In genomic region chr2:95316466-95317122, GRCh38 we compare ENCODE assay signal across 13 cellular contexts. TPM values are rescaled to one million over a fixed set of nuclear protein-coding genes. Genes with fewer than 3 reads are reported as not detected.
DNase-seq lines count a peak whose midpoint lies in the region; ATAC-seq, FAIRE-seq and TF ChIP-seq lines count a peak whose summit lies in the region.
"Had no signal": no experiment of that assay in that cellular context is flagged by ENCODE, and none has a peak within 500 bp of the region (broad histone marks: within the 10 kb centered on the region; RNA-seq: fewer than 3 reads in every experiment).

No MANE protein-coding gene starts in this region.

- dilution Hi-C loops in IMR-90 (cut with HindIII; ENCODE audit: low sequenced_read_pairs, unreplicated experiment): no loop called here

- H3K56ac ChIP-seq in IMR-90 (ENCODE audit: extremely low read depth, insufficient read depth, low read length): no peak overlapping the region

- no peaks in the 10 kb centered on the region for H4K20me1 ChIP-seq in IMR-90 (ENCODE audit: insufficient read depth, low read length)
- peaks cover 8% of the 10 kb centered on the region for H4K20me1 ChIP-seq in K562 (replicated peaks; ENCODE audit: control insufficient read depth, insufficient read depth, low read length)

- H3K23ac ChIP-seq in IMR-90 (ENCODE audit: low read depth, low read length) (no peak overlapping the region), mesenchymal stem cell (ENCODE audit: low read length in 2 of 2) (no peak overlapping the region)

- H4K8ac ChIP-seq in IMR-90 (ENCODE audit: low read depth in 2 of 2, low read length in 2 of 2): no peak overlapping the region
- no peak overlapping the region for H4K8ac ChIP-seq in mesenchymal stem cell (ENCODE audit: low read length)

- TF ChIP-seq RAD21 in IMR-90 (IDR thresholded peaks at IDR 0.05; ENCODE audit: low read length): no peak
- TF ChIP-seq RAD21 in K562 (CRISPR knock-in tag; conservative IDR thresholded peaks at IDR 0.05 in 1 of 2, IDR thresholded peaks at IDR 0.05 in 1 of 2): no peak

- no peak for TF ChIP-seq EP300 in K562 (IDR thresholded peaks at IDR 0.05; ENCODE audit: low read length)

- DNase-seq in BJ (ENCODE audit: low read depth) (peak; percentile 42), IMR-90 (peak; percentile 42), K562 (ENCODE audit: extremely low read depth in 1 of 4, low spot score in 3 of 4) (no peak), mesenchymal stem cell (no peak), islet precursor cell (no peak), SW 1271 (lab: John Stamatoyannopoulos, UW) (no peak), NCI-H2081 treated with DMSO at 0.1 percent for 48 hours (lab: John Stamatoyannopoulos, UW) (no peak)
- DNase-seq: activated naive CD4-positive, alpha-beta T cell treated with anti-CD3 and anti-CD28 coated beads for 36 hours; CD8-positive, alpha-beta T cell; left ventricle myocardium inferior had no signal

- TF ChIP-seq POLR2A in IMR-90 (IDR thresholded peaks at IDR 0.05; ENCODE audit: low read depth, low read length) (no peak), K562 (conservative IDR thresholded peaks at IDR 0.05) (no peak)

- intact Hi-C loops in IMR-90 (cut with micrococcal nuclease): loop anchor here (1.0 kb wide), 1 partner anchor 85 kb away; no protein-coding TSS in a partner anchor
- intact Hi-C loops in K562 (cut with micrococcal nuclease): no loop called here

- H2BK12ac ChIP-seq in mesenchymal stem cell (ENCODE audit: low read length in 2 of 2): no peak overlapping the region

- H3K9me1 ChIP-seq in IMR-90 (ENCODE audit: insufficient read depth, low read length) (no peaks in the 10 kb centered on the region), K562 (ENCODE audit: control insufficient read depth, insufficient read depth, low read length) (no peaks in the 10 kb centered on the region)

- H3K4ac ChIP-seq in IMR-90 (ENCODE audit: low read depth, low read length) (no peak overlapping the region), mesenchymal stem cell (ENCODE audit: low read depth in 1 of 2, low read length in 2 of 2) (no peak overlapping the region)

- CTCF ChIA-PET in BJ (lab: Yijun Ruan, JAX) (interaction anchor here (0.9 to 7.1 kb wide), 8 partner anchors 12 to 93 kb away, joined by 3 to 108 read pairs (median 6); no protein-coding TSS in a partner anchor), IMR-90 (lab: Yijun Ruan, JAX) (interaction anchor here (0.6 to 1.6 kb wide), 2 partner anchors 62 to 85 kb away, joined by 3 to 4 read pairs; no protein-coding TSS in a partner anchor), K562 (lab: Yijun Ruan, JAX; ENCODE audit: low intra/inter-chr PET ratio) (interaction anchor here (1.4 kb wide), 1 partner anchor 240 kb away, joined by 3 read pairs; no protein-coding TSS in a partner anchor)

- in situ Hi-C loops in IMR-90 (cut with MboI; ENCODE audit: low sequenced_read_pairs) (no loop called here), K562 (cut with MboI) (no loop called here)

- no peaks in the 10 kb centered on the region for H3K79me2 ChIP-seq in K562 (ENCODE audit: control insufficient read depth, insufficient read depth, low read length)

- H3K27me3 ChIP-seq in BJ (ENCODE audit: control insufficient read depth, insufficient read depth, low read length): no peaks in the 10 kb centered on the region
- peaks cover 3% of the 10 kb centered on the region; the same call in 1 of the 2 replicates for H3K27me3 ChIP-seq in IMR-90 (ENCODE audit: control insufficient read depth, insufficient read depth, low read length)
- H3K27me3 ChIP-seq in K562 (ENCODE audit: control insufficient read depth in 2 of 2, insufficient read depth in 2 of 2, low read length in 2 of 2): peaks cover 6 to 72% of the 10 kb centered on the region in 2 experiments; a peak in 4 of 5 replicates
- peaks cover 0 to 50% of the 10 kb centered on the region in 2 experiments for H3K27me3 ChIP-seq in mesenchymal stem cell (ENCODE audit: control insufficient read depth in 1 of 2, insufficient read depth in 1 of 2, low read length in 2 of 2)
- H3K27me3 ChIP-seq: neutrophil had no signal

- H3K18ac ChIP-seq in IMR-90 (ENCODE audit: low read depth, low read length): no peak overlapping the region
- H3K18ac ChIP-seq in mesenchymal stem cell (ENCODE audit: low read depth in 1 of 2, low read length in 2 of 2): no peak overlapping the region

- 67% methylated on average over 1 of the region's 8 CpGs; no CpG with 5 or more reads in 1 of the 2 experiments for WGBS in IMR-90 (ENCODE audit: extremely low coverage in 2 of 2, insufficient read length in 1 of 2), 2 experiments
- WGBS in K562 (ENCODE audit: insufficient coverage, low coverage, missing lambda C conversion rate): 0% methylated on average over 7 of the region's 8 CpGs
- WGBS in mesenchymal stem cell: 85% methylated on average over 6 of the region's 8 CpGs

- H2BK5ac ChIP-seq in IMR-90 (ENCODE audit: low read depth, low read length, poor library complexity, severe bottlenecking): no peak overlapping the region
- H2BK5ac ChIP-seq in mesenchymal stem cell (ENCODE audit: low read depth, low read length, poor library complexity, severe bottlenecking): peak overlapping the region; percentile 89

- H3K27ac ChIP-seq in IMR-90 (ENCODE audit: insufficient read depth, low read length): no peak overlapping the region
- no peak overlapping the region for H3K27ac ChIP-seq in K562 (ENCODE audit: extremely low read depth, low read depth, low read length)
- peak overlapping the region; percentile 87 for H3K27ac ChIP-seq in mesenchymal stem cell (ENCODE audit: low read length, poor library complexity, severe bottlenecking)
- H3K27ac ChIP-seq: left ventricle myocardium inferior, neutrophil had no signal

- H3K14ac ChIP-seq in IMR-90 (replicated peaks; ENCODE audit: low read depth, low read length): no peak overlapping the region
- no peak overlapping the region for H3K14ac ChIP-seq in mesenchymal stem cell (ENCODE audit: low read length in 2 of 2)

- H3K4me3 ChIP-seq in BJ (ENCODE audit: low read depth, low read length) (no peak overlapping the region), IMR-90 (ENCODE audit: insufficient read depth, low read depth, low read length) (no peak overlapping the region), K562 (no peak overlapping the region), mesenchymal stem cell (ENCODE audit: insufficient read depth in 1 of 2, low read depth in 1 of 2, low read length in 2 of 2) (no peak overlapping the region)
- H3K4me3 ChIP-seq: left ventricle myocardium inferior had no signal

- H3K9me3 ChIP-seq in IMR-90 (ENCODE audit: control insufficient read depth, insufficient read depth, low read length) (no peaks in the 10 kb centered on the region), K562 (replicated peaks; ENCODE audit: control insufficient read depth, insufficient read depth, low read depth, low read length) (no peaks in the 10 kb centered on the region), mesenchymal stem cell (ENCODE audit: control insufficient read depth, low read length) (no peaks in the 10 kb centered on the region)
- H3K9me3 ChIP-seq: left ventricle myocardium inferior, neutrophil had no signal

- H2AFZ ChIP-seq in IMR-90 (replicated peaks; ENCODE audit: low read length, poor library complexity) (no peak overlapping the region), K562 (ENCODE audit: low read depth, low read length) (no peak overlapping the region), mesenchymal stem cell (ENCODE audit: low read depth, low read length) (no peak overlapping the region)

- no peaks in the 10 kb centered on the region for H3K79me1 ChIP-seq in IMR-90 (ENCODE audit: low read depth in 1 of 2, low read length in 2 of 2)
- no peaks in the 10 kb centered on the region for H3K79me1 ChIP-seq in mesenchymal stem cell (replicated peaks; ENCODE audit: low read length, poor library complexity, severe bottlenecking)

- POLR2A ChIA-PET in BJ (lab: Charles Lee) (no interaction called here), IMR-90 (lab: Charles Lee; ENCODE audit: unreplicated experiment) (no interaction called here), K562 (lab: Yijun Ruan, JAX) (no interaction called here)

- H3K4me1 ChIP-seq in IMR-90 (ENCODE audit: control insufficient read depth, insufficient read depth, low read length): peaks cover 9% of the 10 kb centered on the region; the same call in 1 of the 2 replicates
- H3K4me1 ChIP-seq in K562 (replicated peaks in 1 of 2; ENCODE audit: control insufficient read depth in 2 of 2, insufficient read depth in 2 of 2, low read length in 2 of 2): peaks cover 0 to 5% of the 10 kb centered on the region in 2 experiments; a peak in 1 of 5 replicates
- H3K4me1 ChIP-seq in mesenchymal stem cell (ENCODE audit: control insufficient read depth, insufficient read depth, low read depth, low read length): peaks cover 57% of the 10 kb centered on the region
- H3K4me1 ChIP-seq: left ventricle myocardium inferior had no signal

- H3K9ac ChIP-seq in IMR-90 (ENCODE audit: low read depth, low read length) (no peak overlapping the region), K562 (ENCODE audit: insufficient read depth in 1 of 2, low read depth in 2 of 2, low read length in 2 of 2) (no peak overlapping the region), mesenchymal stem cell (ENCODE audit: low read length) (no peak overlapping the region)

- no peak overlapping the region for H4K91ac ChIP-seq in IMR-90 (ENCODE audit: insufficient read depth, low read depth, low read length)
- no peak overlapping the region for H4K91ac ChIP-seq in mesenchymal stem cell (ENCODE audit: low read length)

- H2BK15ac ChIP-seq in IMR-90 (ENCODE audit: low read depth, low read length): no peak overlapping the region
- no peak overlapping the region for H2BK15ac ChIP-seq in mesenchymal stem cell (ENCODE audit: low read depth, poor library complexity, severe bottlenecking)

- H2BK120ac ChIP-seq in IMR-90 (ENCODE audit: low read depth, low read length) (no peak overlapping the region), mesenchymal stem cell (ENCODE audit: low read depth, low read length) (no peak overlapping the region)

- H2AK9ac ChIP-seq in IMR-90 (replicated peaks; ENCODE audit: low read depth, low read length, poor library complexity): peak overlapping the region; percentile 50

- TF ChIP-seq CTCF in BJ (IDR thresholded peaks at IDR 0.05; ENCODE audit: insufficient read depth, low read depth, low read length) (peak; percentile 39; the same call in 1 of the 2 replicates), IMR-90 (conservative IDR thresholded peaks at IDR 0.05; ENCODE audit: low read depth, low read length) (no peak), K562 (IDR thresholded peaks at IDR 0.05 in 2 of 3, conservative IDR thresholded peaks at IDR 0.05 in 1 of 3; ENCODE audit: insufficient read depth in 2 of 3, low read depth in 1 of 3, low read length in 3 of 3) (no peak)

- ATAC-seq in IMR-90 (ENCODE audit: low read depth) (peak; percentile 66), K562 (no peak), HG02571 (IDR thresholded peaks at IDR 0.05; ENCODE audit: unreplicated experiment) (no peak)
- ATAC-seq: CD8-positive, alpha-beta T cell had no signal

- no peak overlapping the region for H2BK20ac ChIP-seq in IMR-90 (ENCODE audit: low read depth, low read length)

- FAIRE-seq in K562 (lab: Jason Lieb, UNC): no peak

- H4K5ac ChIP-seq in IMR-90 (ENCODE audit: low read depth, low read length): no peak overlapping the region

- H2AK5ac ChIP-seq in IMR-90 (ENCODE audit: low read depth, low read length): no peak overlapping the region
- peak overlapping the region; percentile 77 for H2AK5ac ChIP-seq in mesenchymal stem cell (ENCODE audit: low read length, severe bottlenecking)

- no peaks in the 10 kb centered on the region for H3K36me3 ChIP-seq in BJ (ENCODE audit: control insufficient read depth, insufficient read depth, low read length)
- no peaks in the 10 kb centered on the region for H3K36me3 ChIP-seq in IMR-90 (ENCODE audit: control insufficient read depth, insufficient read depth, low read length)
- H3K36me3 ChIP-seq in K562 (ENCODE audit: control insufficient read depth, insufficient read depth, low read length): no peaks in the 10 kb centered on the region
- no peaks in the 10 kb centered on the region for H3K36me3 ChIP-seq in mesenchymal stem cell (ENCODE audit: control insufficient read depth in 1 of 2, insufficient read depth in 2 of 2, low read depth in 1 of 2, low read length in 2 of 2)
- H3K36me3 ChIP-seq: left ventricle myocardium inferior, neutrophil had no signal

- no peak overlapping the region for H3K4me2 ChIP-seq in IMR-90 (ENCODE audit: low read depth, low read length)
- H3K4me2 ChIP-seq in K562 (ENCODE audit: insufficient read depth, low read length): no peak overlapping the region
- peak overlapping the region; percentile 0 for H3K4me2 ChIP-seq in mesenchymal stem cell (ENCODE audit: low read length, poor library complexity, severe bottlenecking)

- BruUV-seq in IMR-90 (replicated peaks; lab: Mats Ljungman, UMichigan) (no TSS peak), K562 (replicated peaks; lab: Mats Ljungman, UMichigan) (no TSS peak)

RNA-seq across cellular contexts. Expression of gene KCNIP3, which starts 19.4 kb away (rescaled TPM):
- polyA plus RNA-seq in BJ (2011; rRNA removed) (3.1 and 4.1 TPM in 2 replicates), IMR-90 (2012; rRNA removed) (1.4 TPM in 2 replicates), K562 (2011; rRNA removed) (not detected in 2 replicates), K562 (2014; fragmentation: Illumina TruSeq; extraction: Trizol) (not detected in 2 replicates), K562 (2014; fragmentation: Nextera tagmentation; extraction: Ambion mirVana) (not detected), K562 (2014; rRNA removed) (not detected in 2 replicates)
- 2.5 and 3.4 TPM in 2 replicates for polyA minus RNA-seq in BJ (2011; rRNA and poly(A)+ RNA removed)
- total RNA-seq in IMR-90 (2012; rRNA removed) (0.72 and 0.83 TPM in 2 replicates), K562 (2014; rRNA removed) (not detected in 2 replicates), K562 (2014; rRNA removed; fragmentation: Illumina TruSeq; extraction: Trizol) (not detected in 2 replicates), K562 (2015; rRNA removed; fragmentation: Illumina TruSeq; extraction: Trizol) (not detected in 2 replicates), K562 (2021) (0.04 TPM in 1 of 2 replicates, not detected in the other)
- polyA plus RNA-seq in IMR-90 (2012; cell fraction: cytosol; rRNA removed): 0.53 and 1.3 TPM in 2 replicates
- 1.5 and 3.2 TPM in 2 replicates for polyA plus RNA-seq in IMR-90 (2012; cell fraction: nucleus; rRNA removed; ENCODE audit: low replicate concordance)
- not detected in 2 replicates for total RNA-seq in K562 (2011; cell fraction: chromatin; rRNA removed; ENCODE audit: low replicate concordance)
- total RNA-seq in K562 (2011; cell fraction: nucleolus; rRNA removed): not detected in 2 replicates
- total RNA-seq in K562 (2011; cell fraction: nucleoplasm; rRNA removed): not detected in 2 replicates
- 0.03 TPM in 1 of 2 replicates, not detected in the other for polyA plus RNA-seq in K562 (2011; cell fraction: cytosol; rRNA removed)
- 0.22 TPM in 1 of 2 replicates, not detected in the other for polyA plus RNA-seq in K562 (2011; cell fraction: nucleus; rRNA removed)
- not detected in 2 replicates for polyA plus RNA-seq in K562 (2012)
- not detected in 2 replicates for polyA minus RNA-seq in K562 (2011; rRNA and poly(A)+ RNA removed)
- not detected in 2 replicates for polyA minus RNA-seq in K562 (2011; cell fraction: cytosol; rRNA and poly(A)+ RNA removed)
- polyA minus RNA-seq in K562 (2011; cell fraction: nucleus; rRNA and poly(A)+ RNA removed): not detected in 2 replicates
- polyA plus RNA-seq in mesenchymal stem cell (2013, experiment 1 of 2): 0.18 TPM
- polyA plus RNA-seq in mesenchymal stem cell (2013, experiment 2 of 2): 0.05 TPM
- total RNA-seq: activated naive CD4-positive, alpha-beta T cell treated with anti-CD3 and anti-CD28 coated beads for 36 hours; CD8-positive, alpha-beta T cell had no signal
- polyA plus RNA-seq: IgD-negative memory B cell had no signal

RNA-seq across cellular contexts. Expression of gene PROM2, which starts 42.3 kb away (rescaled TPM):
- polyA plus RNA-seq in BJ (2011; rRNA removed) (0.32 and 0.50 TPM in 2 replicates), IMR-90 (2012; rRNA removed) (0.26 and 0.65 TPM in 2 replicates), K562 (2011; rRNA removed) (not detected in 2 replicates), K562 (2014; fragmentation: Illumina TruSeq; extraction: Trizol) (not detected in 2 replicates), K562 (2014; fragmentation: Nextera tagmentation; extraction: Ambion mirVana) (not detected), K562 (2014; rRNA removed) (not detected in 2 replicates)
- 0.09 and 0.15 TPM in 2 replicates for polyA minus RNA-seq in BJ (2011; rRNA and poly(A)+ RNA removed)
- total RNA-seq in IMR-90 (2012; rRNA removed) (not detected in 2 replicates), K562 (2014; rRNA removed) (not detected in 2 replicates), K562 (2014; rRNA removed; fragmentation: Illumina TruSeq; extraction: Trizol) (not detected in 2 replicates), K562 (2015; rRNA removed; fragmentation: Illumina TruSeq; extraction: Trizol) (not detected in 2 replicates), K562 (2021) (0.07 TPM in 1 of 2 replicates, not detected in the other)
- 0.01 and 0.21 TPM in 2 replicates for polyA plus RNA-seq in IMR-90 (2012; cell fraction: cytosol; rRNA removed)
- polyA plus RNA-seq in IMR-90 (2012; cell fraction: nucleus; rRNA removed; ENCODE audit: low replicate concordance): 2.3 and 4.0 TPM in 2 replicates
- total RNA-seq in K562 (2011; cell fraction: chromatin; rRNA removed; ENCODE audit: low replicate concordance): not detected in 2 replicates
- total RNA-seq in K562 (2011; cell fraction: nucleolus; rRNA removed): not detected in 2 replicates
- not detected in 2 replicates for total RNA-seq in K562 (2011; cell fraction: nucleoplasm; rRNA removed)
- not detected in 2 replicates for polyA plus RNA-seq in K562 (2011; cell fraction: cytosol; rRNA removed)
- polyA plus RNA-seq in K562 (2011; cell fraction: nucleus; rRNA removed): not detected in 2 replicates
- not detected in 2 replicates for polyA plus RNA-seq in K562 (2012)
- not detected in 2 replicates for polyA minus RNA-seq in K562 (2011; rRNA and poly(A)+ RNA removed)
- polyA minus RNA-seq in K562 (2011; cell fraction: cytosol; rRNA and poly(A)+ RNA removed): not detected in 2 replicates
- under 0.01 TPM in 1 of 2 replicates, not detected in the other for polyA minus RNA-seq in K562 (2011; cell fraction: nucleus; rRNA and poly(A)+ RNA removed)
- 0.18 TPM for polyA plus RNA-seq in mesenchymal stem cell (2013, experiment 1 of 2)
- polyA plus RNA-seq in mesenchymal stem cell (2013, experiment 2 of 2): 0.05 TPM
- polyA plus RNA-seq: IgD-negative memory B cell had no signal

Comparison
In these comparisons a context has a peak if more than half of its experiments do, and no peak if none do; other contexts are left out.
1. DNase-seq: peak in BJ (single experiment) and IMR-90 (single experiment); none in K562 (0 of 4), mesenchymal stem cell (single experiment), islet precursor cell (single experiment), SW 1271 (0 of 2) and NCI-H2081 treated with DMSO at 0.1 percent for 48 hours (single experiment).